ENCODE assay signal across 1 cellular context in the genomic region with DNA sequence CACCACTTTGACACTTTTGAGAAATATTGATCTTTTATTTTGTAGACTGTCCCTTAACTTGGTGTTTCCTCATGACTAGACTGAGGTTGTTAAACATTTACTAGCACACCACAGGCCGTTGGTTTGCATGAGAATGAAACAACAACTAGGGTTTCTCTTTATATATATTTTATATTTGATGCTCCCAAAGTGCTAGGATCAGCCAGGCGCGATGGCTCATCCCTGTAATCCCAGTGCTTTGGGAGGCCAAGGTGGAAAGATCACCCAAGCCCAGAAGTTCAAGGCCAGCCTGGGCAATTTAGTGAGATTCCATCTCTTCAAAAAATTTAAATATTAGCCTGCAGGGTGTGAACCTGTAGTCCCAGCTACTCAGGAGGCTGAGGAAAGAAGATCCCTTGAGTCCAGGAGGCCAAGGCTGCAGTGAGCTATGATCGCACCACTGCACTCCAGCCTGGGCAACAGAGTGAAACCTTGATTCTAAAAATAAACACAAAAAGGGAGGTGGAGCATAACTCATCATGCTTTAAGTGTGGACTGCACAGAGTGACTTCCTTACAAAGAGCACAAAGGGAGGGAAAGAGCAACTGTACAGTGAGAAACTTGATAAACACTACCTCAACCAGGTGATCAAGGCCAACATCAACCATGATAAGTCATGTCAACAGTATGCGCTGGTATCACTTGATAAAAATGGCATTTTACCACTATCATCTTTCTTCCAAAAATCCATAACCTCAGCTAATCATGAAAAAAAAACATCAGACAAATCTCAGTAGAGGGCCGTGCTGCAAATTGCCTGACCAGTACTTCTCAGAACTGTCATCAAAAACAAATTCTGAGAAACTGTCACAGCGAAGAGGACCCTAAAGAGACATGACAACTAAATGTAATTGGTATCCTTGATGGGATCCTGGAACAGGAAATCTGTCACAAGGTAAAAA.
TF ChIP-seq lines count a peak whose summit lies in the region.

No MANE protein-coding gene starts in this region.

TF ChIP-seq in HepG2, 621 proteins besides CTCF, POLR2A, EP300 and RAD21 (continued from another document and continues in another):
- TF ChIP-seq, protein P1, sequence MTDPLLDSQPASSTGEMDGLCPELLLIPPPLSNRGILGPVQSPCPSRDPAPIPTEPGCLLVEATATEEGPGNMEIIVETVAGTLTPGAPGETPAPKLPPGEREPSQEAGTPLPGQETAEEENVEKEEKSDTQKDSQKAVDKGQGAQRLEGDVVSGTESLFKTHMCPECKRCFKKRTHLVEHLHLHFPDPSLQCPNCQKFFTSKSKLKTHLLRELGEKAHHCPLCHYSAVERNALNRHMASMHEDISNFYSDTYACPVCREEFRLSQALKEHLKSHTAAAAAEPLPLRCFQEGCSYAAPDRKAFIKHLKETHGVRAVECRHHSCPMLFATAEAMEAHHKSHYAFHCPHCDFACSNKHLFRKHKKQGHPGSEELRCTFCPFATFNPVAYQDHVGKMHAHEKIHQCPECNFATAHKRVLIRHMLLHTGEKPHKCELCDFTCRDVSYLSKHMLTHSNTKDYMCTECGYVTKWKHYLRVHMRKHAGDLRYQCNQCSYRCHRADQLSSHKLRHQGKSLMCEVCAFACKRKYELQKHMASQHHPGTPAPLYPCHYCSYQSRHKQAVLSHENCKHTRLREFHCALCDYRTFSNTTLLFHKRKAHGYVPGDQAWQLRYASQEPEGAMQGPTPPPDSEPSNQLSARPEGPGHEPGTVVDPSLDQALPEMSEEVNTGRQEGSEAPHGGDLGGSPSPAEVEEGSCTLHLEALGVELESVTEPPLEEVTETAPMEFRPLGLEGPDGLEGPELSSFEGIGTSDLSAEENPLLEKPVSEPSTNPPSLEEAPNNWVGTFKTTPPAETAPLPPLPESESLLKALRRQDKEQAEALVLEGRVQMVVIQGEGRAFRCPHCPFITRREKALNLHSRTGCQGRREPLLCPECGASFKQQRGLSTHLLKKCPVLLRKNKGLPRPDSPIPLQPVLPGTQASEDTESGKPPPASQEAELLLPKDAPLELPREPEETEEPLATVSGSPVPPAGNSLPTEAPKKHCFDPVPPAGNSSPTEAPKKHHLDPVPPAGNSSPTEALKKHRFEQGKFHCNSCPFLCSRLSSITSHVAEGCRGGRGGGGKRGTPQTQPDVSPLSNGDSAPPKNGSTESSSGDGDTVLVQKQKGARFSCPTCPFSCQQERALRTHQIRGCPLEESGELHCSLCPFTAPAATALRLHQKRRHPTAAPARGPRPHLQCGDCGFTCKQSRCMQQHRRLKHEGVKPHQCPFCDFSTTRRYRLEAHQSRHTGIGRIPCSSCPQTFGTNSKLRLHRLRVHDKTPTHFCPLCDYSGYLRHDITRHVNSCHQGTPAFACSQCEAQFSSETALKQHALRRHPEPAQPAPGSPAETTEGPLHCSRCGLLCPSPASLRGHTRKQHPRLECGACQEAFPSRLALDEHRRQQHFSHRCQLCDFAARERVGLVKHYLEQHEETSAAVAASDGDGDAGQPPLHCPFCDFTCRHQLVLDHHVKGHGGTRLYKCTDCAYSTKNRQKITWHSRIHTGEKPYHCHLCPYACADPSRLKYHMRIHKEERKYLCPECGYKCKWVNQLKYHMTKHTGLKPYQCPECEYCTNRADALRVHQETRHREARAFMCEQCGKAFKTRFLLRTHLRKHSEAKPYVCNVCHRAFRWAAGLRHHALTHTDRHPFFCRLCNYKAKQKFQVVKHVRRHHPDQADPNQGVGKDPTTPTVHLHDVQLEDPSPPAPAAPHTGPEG (CRISPR knock-in tag; IDR thresholded peaks at IDR 0.05), result no peak; the same call in 1 of the 2 replicates
- TF ChIP-seq GTF3A (CRISPR knock-in tag; conservative IDR thresholded peaks at IDR 0.05) (0 out of 2 replicates have a peak, but pooled peaks have one; percentile 60), MEF2D (CRISPR knock-in tag; IDR thresholded peaks at IDR 0.05) (peak; percentile 99), ATAD3A (CRISPR knock-in tag; IDR thresholded peaks at IDR 0.05) (no peak), CBFB (CRISPR knock-in tag; IDR thresholded peaks at IDR 0.05) (peak; percentile 47; the same call in 1 of the 2 replicates), ZNF136 (CRISPR knock-in tag; IDR thresholded peaks at IDR 0.05; ENCODE audit: low read depth) (no peak), REXO4 (CRISPR knock-in tag; IDR thresholded peaks at IDR 0.05; ENCODE audit: borderline replicate concordance) (no peak), RXRA (CRISPR knock-in tag; IDR thresholded peaks at IDR 0.05) (peak; percentile 58; the same call in 1 of the 2 replicates), ZNF343 (CRISPR knock-in tag; IDR thresholded peaks at IDR 0.05) (no peak), RARG (CRISPR knock-in tag; IDR thresholded peaks at IDR 0.05; ENCODE audit: low read depth) (no peak), NFATC3 (CRISPR knock-in tag; IDR thresholded peaks at IDR 0.05) (0 out of 2 replicates have a peak, but pooled peaks have one; percentile 49), GATAD1 (CRISPR knock-in tag; IDR thresholded peaks at IDR 0.05) (peak; percentile 47), KLF13 (CRISPR knock-in tag; IDR thresholded peaks at IDR 0.05) (no peak), CBX5 (CRISPR knock-in tag; IDR thresholded peaks at IDR 0.05; ENCODE audit: borderline replicate concordance) (0 out of 2 replicates have a peak, but pooled peaks have one; percentile 33), NPAS2 (CRISPR knock-in tag; IDR thresholded peaks at IDR 0.05; ENCODE audit: borderline replicate concordance) (no peak), ZNF782 (CRISPR knock-in tag; IDR thresholded peaks at IDR 0.05; ENCODE audit: borderline replicate concordance) (no peak), TOE1 (CRISPR knock-in tag; IDR thresholded peaks at IDR 0.05) (no peak), HNRNPUL1 (IDR thresholded peaks at IDR 0.05; ENCODE audit: low read depth, low read length) (no peak), EZH2 (conservative IDR thresholded peaks at IDR 0.05; ENCODE audit: low read depth, low read length) (no peak), ZNF773 (CRISPR knock-in tag; IDR thresholded peaks at IDR 0.05; ENCODE audit: borderline replicate concordance) (no peak), HIVEP1 (CRISPR knock-in tag; IDR thresholded peaks at IDR 0.05) (no peak), ZNF607 (CRISPR knock-in tag; IDR thresholded peaks at IDR 0.05; ENCODE audit: borderline replicate concordance) (no peak), ZNF331 (CRISPR knock-in tag; IDR thresholded peaks at IDR 0.05) (peak; percentile 56; the same call in 1 of the 2 replicates), NCOA5 (CRISPR knock-in tag; IDR thresholded peaks at IDR 0.05) (no peak), ZNF282 (IDR thresholded peaks at IDR 0.05; ENCODE audit: partially characterized antibody) (no peak), FOXM1 (CRISPR knock-in tag; IDR thresholded peaks at IDR 0.05) (no peak), HNF4G (IDR thresholded peaks at IDR 0.05; ENCODE audit: borderline replicate concordance, low read depth, low read length) (no peak), HNF4G (CRISPR knock-in tag; IDR thresholded peaks at IDR 0.05; ENCODE audit: borderline replicate concordance, low read depth) (no peak), MBNL3 (CRISPR knock-in tag; conservative IDR thresholded peaks at IDR 0.05) (no peak)
- TF ChIP-seq, protein P2, sequence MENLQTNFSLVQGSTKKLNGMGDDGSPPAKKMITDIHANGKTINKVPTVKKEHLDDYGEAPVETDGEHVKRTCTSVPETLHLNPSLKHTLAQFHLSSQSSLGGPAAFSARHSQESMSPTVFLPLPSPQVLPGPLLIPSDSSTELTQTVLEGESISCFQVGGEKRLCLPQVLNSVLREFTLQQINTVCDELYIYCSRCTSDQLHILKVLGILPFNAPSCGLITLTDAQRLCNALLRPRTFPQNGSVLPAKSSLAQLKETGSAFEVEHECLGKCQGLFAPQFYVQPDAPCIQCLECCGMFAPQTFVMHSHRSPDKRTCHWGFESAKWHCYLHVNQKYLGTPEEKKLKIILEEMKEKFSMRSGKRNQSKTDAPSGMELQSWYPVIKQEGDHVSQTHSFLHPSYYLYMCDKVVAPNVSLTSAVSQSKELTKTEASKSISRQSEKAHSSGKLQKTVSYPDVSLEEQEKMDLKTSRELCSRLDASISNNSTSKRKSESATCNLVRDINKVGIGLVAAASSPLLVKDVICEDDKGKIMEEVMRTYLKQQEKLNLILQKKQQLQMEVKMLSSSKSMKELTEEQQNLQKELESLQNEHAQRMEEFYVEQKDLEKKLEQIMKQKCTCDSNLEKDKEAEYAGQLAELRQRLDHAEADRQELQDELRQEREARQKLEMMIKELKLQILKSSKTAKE (CRISPR knock-in tag; IDR thresholded peaks at IDR 0.05; ENCODE audit: borderline replicate concordance), result peak; percentile 57
- TF ChIP-seq, protein P3, sequence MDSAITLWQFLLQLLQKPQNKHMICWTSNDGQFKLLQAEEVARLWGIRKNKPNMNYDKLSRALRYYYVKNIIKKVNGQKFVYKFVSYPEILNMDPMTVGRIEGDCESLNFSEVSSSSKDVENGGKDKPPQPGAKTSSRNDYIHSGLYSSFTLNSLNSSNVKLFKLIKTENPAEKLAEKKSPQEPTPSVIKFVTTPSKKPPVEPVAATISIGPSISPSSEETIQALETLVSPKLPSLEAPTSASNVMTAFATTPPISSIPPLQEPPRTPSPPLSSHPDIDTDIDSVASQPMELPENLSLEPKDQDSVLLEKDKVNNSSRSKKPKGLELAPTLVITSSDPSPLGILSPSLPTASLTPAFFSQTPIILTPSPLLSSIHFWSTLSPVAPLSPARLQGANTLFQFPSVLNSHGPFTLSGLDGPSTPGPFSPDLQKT (CRISPR knock-in tag; IDR thresholded peaks at IDR 0.05; ENCODE audit: borderline replicate concordance), result no peak
- TF ChIP-seq, protein P4, sequence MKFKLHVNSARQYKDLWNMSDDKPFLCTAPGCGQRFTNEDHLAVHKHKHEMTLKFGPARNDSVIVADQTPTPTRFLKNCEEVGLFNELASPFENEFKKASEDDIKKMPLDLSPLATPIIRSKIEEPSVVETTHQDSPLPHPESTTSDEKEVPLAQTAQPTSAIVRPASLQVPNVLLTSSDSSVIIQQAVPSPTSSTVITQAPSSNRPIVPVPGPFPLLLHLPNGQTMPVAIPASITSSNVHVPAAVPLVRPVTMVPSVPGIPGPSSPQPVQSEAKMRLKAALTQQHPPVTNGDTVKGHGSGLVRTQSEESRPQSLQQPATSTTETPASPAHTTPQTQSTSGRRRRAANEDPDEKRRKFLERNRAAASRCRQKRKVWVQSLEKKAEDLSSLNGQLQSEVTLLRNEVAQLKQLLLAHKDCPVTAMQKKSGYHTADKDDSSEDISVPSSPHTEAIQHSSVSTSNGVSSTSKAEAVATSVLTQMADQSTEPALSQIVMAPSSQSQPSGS (CRISPR knock-in tag; IDR thresholded peaks at IDR 0.05), result peak; percentile 72; the same call in 1 of the 2 replicates
- TF ChIP-seq, protein P5, sequence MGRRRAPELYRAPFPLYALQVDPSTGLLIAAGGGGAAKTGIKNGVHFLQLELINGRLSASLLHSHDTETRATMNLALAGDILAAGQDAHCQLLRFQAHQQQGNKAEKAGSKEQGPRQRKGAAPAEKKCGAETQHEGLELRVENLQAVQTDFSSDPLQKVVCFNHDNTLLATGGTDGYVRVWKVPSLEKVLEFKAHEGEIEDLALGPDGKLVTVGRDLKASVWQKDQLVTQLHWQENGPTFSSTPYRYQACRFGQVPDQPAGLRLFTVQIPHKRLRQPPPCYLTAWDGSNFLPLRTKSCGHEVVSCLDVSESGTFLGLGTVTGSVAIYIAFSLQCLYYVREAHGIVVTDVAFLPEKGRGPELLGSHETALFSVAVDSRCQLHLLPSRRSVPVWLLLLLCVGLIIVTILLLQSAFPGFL (CRISPR knock-in tag; IDR thresholded peaks at IDR 0.05), result no peak
- TF ChIP-seq, protein P6, sequence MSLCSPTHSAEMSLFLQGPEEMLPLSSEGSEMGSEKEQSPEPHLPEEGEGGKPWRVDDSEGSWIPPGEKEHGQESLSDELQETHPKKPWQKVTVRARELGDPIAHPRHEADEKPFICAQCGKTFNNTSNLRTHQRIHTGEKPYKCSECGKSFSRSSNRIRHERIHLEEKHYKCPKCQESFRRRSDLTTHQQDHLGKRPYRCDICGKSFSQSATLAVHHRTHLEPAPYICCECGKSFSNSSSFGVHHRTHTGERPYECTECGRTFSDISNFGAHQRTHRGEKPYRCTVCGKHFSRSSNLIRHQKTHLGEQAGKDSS (CRISPR knock-in tag; IDR thresholded peaks at IDR 0.05; ENCODE audit: borderline replicate concordance, low read depth), result no peak
- TF ChIP-seq, protein P7, sequence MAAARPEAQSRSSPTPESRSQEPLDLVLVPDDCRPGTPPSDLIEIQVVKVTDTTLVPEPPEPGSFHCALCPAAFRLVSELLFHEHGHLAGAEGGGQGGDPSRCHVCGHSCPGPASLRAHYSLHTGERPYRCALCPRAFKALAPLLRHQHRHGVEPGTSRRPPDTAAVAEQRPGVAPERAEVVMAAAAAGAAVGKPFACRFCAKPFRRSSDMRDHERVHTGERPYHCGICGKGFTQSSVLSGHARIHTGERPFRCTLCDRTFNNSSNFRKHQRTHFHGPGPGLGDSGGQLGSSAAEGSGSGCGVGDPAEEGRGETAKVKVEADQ (CRISPR knock-in tag; IDR thresholded peaks at IDR 0.05; ENCODE audit: borderline replicate concordance), result no peak
- TF ChIP-seq, protein P8, sequence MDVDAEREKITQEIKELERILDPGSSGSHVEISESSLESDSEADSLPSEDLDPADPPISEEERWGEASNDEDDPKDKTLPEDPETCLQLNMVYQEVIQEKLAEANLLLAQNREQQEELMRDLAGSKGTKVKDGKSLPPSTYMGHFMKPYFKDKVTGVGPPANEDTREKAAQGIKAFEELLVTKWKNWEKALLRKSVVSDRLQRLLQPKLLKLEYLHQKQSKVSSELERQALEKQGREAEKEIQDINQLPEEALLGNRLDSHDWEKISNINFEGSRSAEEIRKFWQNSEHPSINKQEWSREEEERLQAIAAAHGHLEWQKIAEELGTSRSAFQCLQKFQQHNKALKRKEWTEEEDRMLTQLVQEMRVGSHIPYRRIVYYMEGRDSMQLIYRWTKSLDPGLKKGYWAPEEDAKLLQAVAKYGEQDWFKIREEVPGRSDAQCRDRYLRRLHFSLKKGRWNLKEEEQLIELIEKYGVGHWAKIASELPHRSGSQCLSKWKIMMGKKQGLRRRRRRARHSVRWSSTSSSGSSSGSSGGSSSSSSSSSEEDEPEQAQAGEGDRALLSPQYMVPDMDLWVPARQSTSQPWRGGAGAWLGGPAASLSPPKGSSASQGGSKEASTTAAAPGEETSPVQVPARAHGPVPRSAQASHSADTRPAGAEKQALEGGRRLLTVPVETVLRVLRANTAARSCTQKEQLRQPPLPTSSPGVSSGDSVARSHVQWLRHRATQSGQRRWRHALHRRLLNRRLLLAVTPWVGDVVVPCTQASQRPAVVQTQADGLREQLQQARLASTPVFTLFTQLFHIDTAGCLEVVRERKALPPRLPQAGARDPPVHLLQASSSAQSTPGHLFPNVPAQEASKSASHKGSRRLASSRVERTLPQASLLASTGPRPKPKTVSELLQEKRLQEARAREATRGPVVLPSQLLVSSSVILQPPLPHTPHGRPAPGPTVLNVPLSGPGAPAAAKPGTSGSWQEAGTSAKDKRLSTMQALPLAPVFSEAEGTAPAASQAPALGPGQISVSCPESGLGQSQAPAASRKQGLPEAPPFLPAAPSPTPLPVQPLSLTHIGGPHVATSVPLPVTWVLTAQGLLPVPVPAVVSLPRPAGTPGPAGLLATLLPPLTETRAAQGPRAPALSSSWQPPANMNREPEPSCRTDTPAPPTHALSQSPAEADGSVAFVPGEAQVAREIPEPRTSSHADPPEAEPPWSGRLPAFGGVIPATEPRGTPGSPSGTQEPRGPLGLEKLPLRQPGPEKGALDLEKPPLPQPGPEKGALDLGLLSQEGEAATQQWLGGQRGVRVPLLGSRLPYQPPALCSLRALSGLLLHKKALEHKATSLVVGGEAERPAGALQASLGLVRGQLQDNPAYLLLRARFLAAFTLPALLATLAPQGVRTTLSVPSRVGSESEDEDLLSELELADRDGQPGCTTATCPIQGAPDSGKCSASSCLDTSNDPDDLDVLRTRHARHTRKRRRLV (CRISPR knock-in tag; IDR thresholded peaks at IDR 0.05), result peak; percentile 71; the same call in 1 of the 2 replicates
